Comparison of ENCODE assay signal across 12 cellular contexts in genomic region chrX:47583240-47583861, GRCh38. TPM values are rescaled to one million over a fixed set of nuclear protein-coding genes. Genes with fewer than 3 reads are reported as not detected.
DNase-seq lines count a peak whose midpoint lies in the region; ATAC-seq and TF ChIP-seq lines count a peak whose summit lies in the region.
"Had no signal": no experiment of that assay in that cellular context is flagged by ENCODE, and none has a peak within 500 bp of the region (broad histone marks: within the 10 kb centered on the region; RNA-seq: fewer than 3 reads in every experiment).

No MANE protein-coding gene starts in this region.

- peaks cover 36% of the 10 kb centered on the region for H3K4me1 Mint-ChIP-seq in activated CD4-positive, alpha-beta T cell treated with anti-CD3 and anti-CD28 coated beads, Interleukin-2, amount 10 ng/mL, durations not matched to agents 7 days and 5 days

- no peaks in the 10 kb centered on the region for H3K27me3 Mint-ChIP-seq in activated CD4-positive, alpha-beta T cell treated with anti-CD3 and anti-CD28 coated beads, Interleukin-2, amount 10 ng/mL, durations not matched to agents 7 days and 5 days

- no peak for DNase-seq in activated CD4-positive, alpha-beta T cell treated with anti-CD3 and anti-CD28 coated beads, Interleukin-2, amount 10 ng/mL, durations not matched to agents 7 days and 5 days
- DNase-seq in activated CD4-positive, alpha-beta T cell treated with anti-CD3 and anti-CD28 coated beads, Interleukin-2, amount 50 U/mL, for 4 hours = no peak
- DNase-seq in adipocyte (ENCODE audit: low read depth) = no peak
- DNase-seq in kidney epithelial cell (ENCODE audit: low read depth) = no peak
- DNase-seq in testis = no peak
- no peak for DNase-seq in effector CD4-positive, alpha-beta T cell
- DNase-seq: activated CD4-positive, CD25-positive, alpha-beta regulatory T cell; NCI-H446; posterior cingulate gyrus had no signal

- peak overlapping the region; percentile 78 for H3K27ac Mint-ChIP-seq in activated CD4-positive, alpha-beta T cell treated with anti-CD3 and anti-CD28 coated beads, Interleukin-2, amount 10 ng/mL, durations not matched to agents 7 days and 5 days

- H3K4me3 Mint-ChIP-seq in activated CD4-positive, alpha-beta T cell treated with anti-CD3 and anti-CD28 coated beads, Interleukin-2, amount 10 ng/mL, durations not matched to agents 7 days and 5 days = peak overlapping the region; percentile 55

- H3K36me3 ChIP-seq in adipocyte (ENCODE audit: control insufficient read depth, insufficient read depth, low read length, severe bottlenecking) = peaks cover 11% of the 10 kb centered on the region
- no peaks in the 10 kb centered on the region for H3K36me3 ChIP-seq in kidney epithelial cell (ENCODE audit: control insufficient read depth, insufficient read depth, low read length)
- no peaks in the 10 kb centered on the region for H3K36me3 ChIP-seq in testis (ENCODE audit: low read depth, missing control alignments)

- no peaks in the 10 kb centered on the region for H3K27me3 ChIP-seq in adipocyte (replicated peaks; ENCODE audit: control insufficient read depth, insufficient read depth, low read length)
- H3K27me3 ChIP-seq in kidney epithelial cell (ENCODE audit: control insufficient read depth, insufficient read depth, low read length) = no peaks in the 10 kb centered on the region
- H3K27me3 ChIP-seq in testis = no peaks in the 10 kb centered on the region

- H3K36me3 Mint-ChIP-seq in activated CD4-positive, alpha-beta T cell treated with anti-CD3 and anti-CD28 coated beads, Interleukin-2, amount 10 ng/mL, durations not matched to agents 7 days and 5 days (ENCODE audit: low read depth) = peaks cover 7% of the 10 kb centered on the region

- WGBS in testis, 2 donors = 42 to 65% methylated on average over 3 to 8 of the region's 8 CpGs

- peak overlapping the region; percentile 86 for H3K9ac ChIP-seq in adipocyte (ENCODE audit: low read length)

- intact Hi-C loops in testis (cut with DNase I; ENCODE audit: low total_unique reads) = no loop called here

- CTCF ChIA-PET in activated CD4-positive, alpha-beta T cell treated with anti-CD3 and anti-CD28 coated beads, Interleukin-2, amount 10 ng/mL, durations not matched to agents 7 days and 5 days (lab: Charles Lee) = interaction anchor here (0.6 kb wide), 2 partner anchors 127 to 271 kb away, joined by 3 read pairs; no protein-coding TSS in a partner anchor

- H3K4me3 ChIP-seq in adipocyte (ENCODE audit: low read length) = peak overlapping the region; percentile 80
- H3K4me3 ChIP-seq in kidney epithelial cell (ENCODE audit: low read depth, low read length) = peak overlapping the region; percentile 72
- H3K4me3 ChIP-seq in testis = no peak overlapping the region

- H3K27ac ChIP-seq in testis = peak overlapping the region; percentile 66 to 77
- H3K27ac ChIP-seq: C4-2B had no signal

- TF ChIP-seq CTCF in kidney epithelial cell (IDR thresholded peaks at IDR 0.05; ENCODE audit: insufficient read depth, low read length, poor library complexity, severe bottlenecking) = no peak
- TF ChIP-seq CTCF in testis (IDR thresholded peaks at IDR 0.05) = no peak

- ATAC-seq in GM19035 (IDR thresholded peaks at IDR 0.05; ENCODE audit: unreplicated experiment) (no peak), HG02973 (IDR thresholded peaks at IDR 0.05; ENCODE audit: unreplicated experiment) (no peak)

- TF ChIP-seq POLR2A in testis (IDR thresholded peaks at IDR 0.05) = no peak

- H3K9me3 Mint-ChIP-seq in activated CD4-positive, alpha-beta T cell treated with anti-CD3 and anti-CD28 coated beads, Interleukin-2, amount 10 ng/mL, durations not matched to agents 7 days and 5 days = no peaks in the 10 kb centered on the region

- H3K4me1 ChIP-seq in adipocyte (ENCODE audit: control insufficient read depth, insufficient read depth, low read length) (peaks cover 26% of the 10 kb centered on the region), testis (peaks cover 6% of the 10 kb centered on the region)

- POLR2A ChIA-PET in activated CD4-positive, alpha-beta T cell treated with anti-CD3 and anti-CD28 coated beads, Interleukin-2, amount 10 ng/mL, durations not matched to agents 7 days and 5 days (lab: Charles Lee) = no interaction called here

- H3K9me3 ChIP-seq in adipocyte (ENCODE audit: control insufficient read depth, low read length) (no peaks in the 10 kb centered on the region), testis (no peaks in the 10 kb centered on the region)

RNA-seq across cellular contexts. Expression of gene TIMP1, which starts 1.1 kb away (rescaled TPM):
- total RNA-seq in activated CD4-positive, alpha-beta T cell treated with anti-CD3 and anti-CD28 coated beads, Interleukin-2, amount 10 ng/mL, durations not matched to agents 7 days and 5 days = 10 to 100 TPM; 81.7 to 97.1 TPM
- total RNA-seq in kidney epithelial cell = 118 and 148 TPM in 2 replicates
- 100 to 1,000 TPM; 535 to 995 TPM for total RNA-seq in testis
- 708 TPM for polyA plus RNA-seq in testis (ENCODE audit: insufficient read depth, low read depth, low replicate concordance)

RNA-seq across cellular contexts. Expression of gene ARAF, which starts 22.3 kb away (rescaled TPM):
- total RNA-seq in activated CD4-positive, alpha-beta T cell treated with anti-CD3 and anti-CD28 coated beads, Interleukin-2, amount 10 ng/mL, durations not matched to agents 7 days and 5 days = 10 to 100 TPM; 76.9 to 82.0 TPM
- total RNA-seq in kidney epithelial cell (30.2 and 41.2 TPM in 2 replicates), testis (10 to 100 TPM; 29.8 to 44.3 TPM)
- 34.4 TPM for polyA plus RNA-seq in testis (ENCODE audit: insufficient read depth, low read depth, low replicate concordance)

RNA-seq across cellular contexts. Expression of gene SYN1, which starts 36.3 kb away (rescaled TPM):
- under 1 TPM; 0.35 TPM for total RNA-seq in activated CD4-positive, alpha-beta T cell treated with anti-CD3 and anti-CD28 coated beads, Interleukin-2, amount 10 ng/mL, durations not matched to agents 7 days and 5 days
- total RNA-seq in kidney epithelial cell = 0.62 and 1.9 TPM in 2 replicates
- total RNA-seq in testis = 1 to 10 TPM; 2.8 to 3.4 TPM
- polyA plus RNA-seq in testis (ENCODE audit: insufficient read depth, low read depth, low replicate concordance) = 3.5 TPM

RNA-seq across cellular contexts. Expression of gene CFP, which starts 46.4 kb away (rescaled TPM):
- total RNA-seq in activated CD4-positive, alpha-beta T cell treated with anti-CD3 and anti-CD28 coated beads, Interleukin-2, amount 10 ng/mL, durations not matched to agents 7 days and 5 days = 10 to 100 TPM; 25.9 to 45.1 TPM
- 0.21 TPM in 1 of 2 replicates, not detected in the other for total RNA-seq in kidney epithelial cell
- total RNA-seq in testis = 1 to 10 TPM; 1.9 to 2.8 TPM
- polyA plus RNA-seq in testis (ENCODE audit: insufficient read depth, low read depth, low replicate concordance) = 4.4 TPM

Comparison
In these comparisons a context has a peak if more than half of its experiments do, and no peak if none do; other contexts are left out.
1. H3K4me3 ChIP-seq: peak in adipocyte (single experiment) and kidney epithelial cell (single experiment); none in testis (0 of 2).